In the genomic region with DNA sequence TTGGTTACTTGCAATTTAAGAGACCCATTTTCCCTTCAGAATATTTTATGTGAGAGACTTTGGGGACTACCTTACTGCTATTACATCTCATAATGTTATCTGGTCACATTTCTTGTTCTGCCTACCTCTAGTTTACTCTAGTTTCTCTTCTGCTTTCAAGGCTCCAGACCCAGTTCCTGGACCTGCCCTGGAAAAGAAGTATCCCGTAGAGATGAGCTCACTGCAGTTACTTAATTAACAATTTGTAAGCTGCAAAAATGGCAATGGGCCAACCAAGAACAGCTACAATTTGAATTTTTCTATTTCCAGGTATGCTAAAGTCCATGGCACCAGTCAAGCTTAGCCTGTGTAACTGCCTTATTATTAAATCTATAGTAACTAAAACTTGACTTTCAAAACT, we compare ENCODE assay signal across 9 cellular contexts. TPM values are rescaled to one million over a fixed set of nuclear protein-coding genes. Genes with fewer than 3 reads are reported as not detected.
A peak's percentile ranks its signal among the peaks of the same experiment; 100 is the strongest.
DNase-seq lines count a peak whose midpoint lies in the region; ATAC-seq and TF ChIP-seq lines count a peak whose summit lies in the region.
"Had no signal": no experiment of that assay in that cellular context is flagged by ENCODE, and none has a peak within 500 bp of the region (broad histone marks: within the 10 kb centered on the region; RNA-seq: fewer than 3 reads in every experiment).

No MANE protein-coding gene starts in this region.

- H3K4me3 ChIP-seq in lower leg skin (ENCODE audit: low read depth, poor library complexity, severe bottlenecking): no peak overlapping the region
- H3K4me3 ChIP-seq: cardiac muscle cell had no signal

- WGBS in lower leg skin, 2 donors: 38 to 41% methylated on average over 1 of the region's 1 CpG

- peaks cover 0 to 8% of the 10 kb centered on the region in 2 donors for H3K9me3 Mint-ChIP-seq in activated naive CD4-positive, alpha-beta T cell treated with anti-CD3 and anti-CD28 coated beads, Interleukin-2, amount 50 U/mL, for 72 hours

- H3K27ac Mint-ChIP-seq in activated naive CD4-positive, alpha-beta T cell treated with anti-CD3 and anti-CD28 coated beads, Interleukin-2, amount 50 U/mL, for 72 hours: peak overlapping the region; percentile 12 to 82

- TF ChIP-seq CTCF in GM10266 (IDR thresholded peaks at IDR 0.05; ENCODE audit: control insufficient read depth, insufficient read depth, low read depth, missing control alignments): no peak
- TF ChIP-seq CTCF in lower leg skin (IDR thresholded peaks at IDR 0.05): no peak

- intact Hi-C loops in lower leg skin (cut with DNase I; ENCODE audit: low total_unique reads): no loop called here

- DNase-seq in GM10266 (ENCODE audit: extremely low spot score) (peak; percentile 11), NCI-H2107 treated with DMSO at 0.1 percent for 48 hours (lab: John Stamatoyannopoulos, UW; ENCODE audit: unreplicated experiment) (no peak), lower leg skin (ENCODE audit: low spot score in 2 of 2) (no peak)
- DNase-seq in activated naive CD4-positive, alpha-beta T cell treated with anti-CD3 and anti-CD28 coated beads, Interleukin-2, amount 50 U/mL, for 72 hours (ENCODE audit: low spot score in 2 of 2): no peak
- no peak for DNase-seq in stimulated activated CD8-positive, alpha-beta memory T cell treated with anti-CD3 and anti-CD28 coated beads, Interleukin-4, amount 100 ng/mL, for 48 hours
- no peak for DNase-seq in NK-92 treated with Interleukin-12 subunit alpha and Interleukin-12 subunit beta, amount 100 ng/mL, for 24 hours (lab: John Stamatoyannopoulos, UW)

- no peak for TF ChIP-seq POLR2A in lower leg skin (IDR thresholded peaks at IDR 0.05)

- ATAC-seq in GM19452 (IDR thresholded peaks at IDR 0.05; ENCODE audit: unreplicated experiment) (peak; percentile 64), HG03135 (IDR thresholded peaks at IDR 0.05; ENCODE audit: unreplicated experiment) (peak; percentile 61)
- peak; percentile 33 to 51 for ATAC-seq in activated naive CD4-positive, alpha-beta T cell treated with anti-CD3 and anti-CD28 coated beads, Interleukin-2, amount 50 U/mL, for 72 hours

- H3K36me3 Mint-ChIP-seq in activated naive CD4-positive, alpha-beta T cell treated with anti-CD3 and anti-CD28 coated beads, Interleukin-2, amount 50 U/mL, for 72 hours: peaks cover 15 to 45% of the 10 kb centered on the region in 2 donors

RNA-seq across cellular contexts. Expression of gene TAB2, which starts 25.0 kb away (rescaled TPM):
- total RNA-seq in activated naive CD4-positive, alpha-beta T cell treated with anti-CD3 and anti-CD28 coated beads, Interleukin-2, amount 50 U/mL, for 72 hours: 10 to 100 TPM; 88.0 to 98.2 TPM
- total RNA-seq in lower leg skin: 10 to 100 TPM; 32.5 to 71.4 (median 43.8) TPM

RNA-seq across cellular contexts. Expression of gene SUMO4, which starts 57.5 kb away (rescaled TPM):
- total RNA-seq in activated naive CD4-positive, alpha-beta T cell treated with anti-CD3 and anti-CD28 coated beads, Interleukin-2, amount 50 U/mL, for 72 hours: 10 to 100 TPM in 1 of 2 donors, 1 to 10 TPM in 1; 10.0 to 11.2 TPM
- 1 to 10 TPM in 1 of 4 donors, under 1 TPM in 3; 0.25 to 1.8 (median 0.58) TPM for total RNA-seq in lower leg skin
